In the genomic region with DNA sequence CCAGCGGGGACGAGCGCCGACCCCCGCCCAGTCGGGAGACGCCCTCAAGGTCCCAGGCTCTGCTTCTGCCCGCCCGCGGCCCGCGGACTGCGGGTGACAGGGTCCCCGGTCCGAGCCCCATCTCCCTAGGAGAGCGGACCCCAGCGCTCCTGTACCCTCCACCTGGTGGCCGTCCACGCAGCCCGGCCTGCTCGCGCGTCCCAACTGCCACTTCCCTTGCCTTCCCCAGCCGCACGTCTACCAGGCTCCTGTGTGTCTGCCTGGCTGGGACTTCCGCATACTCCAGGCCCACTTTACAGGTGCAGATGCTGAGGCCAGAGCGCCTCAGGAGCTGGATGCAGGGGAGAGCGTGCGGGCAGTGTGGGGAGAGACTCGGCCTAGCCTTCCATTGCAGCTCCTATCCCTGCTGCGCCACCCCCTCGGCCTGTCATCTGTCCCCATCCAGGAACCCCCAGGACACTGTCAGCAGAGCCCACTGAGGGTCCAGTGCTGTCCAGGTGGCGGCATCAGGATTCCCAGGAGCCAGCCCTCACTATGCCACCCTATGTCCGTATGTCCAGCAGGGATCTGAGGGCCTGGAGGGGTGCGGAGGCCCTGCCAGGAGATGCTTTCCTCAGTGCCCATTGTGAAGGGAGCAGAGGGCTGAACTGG, we compare ENCODE assay signal across 8 cellular contexts. TPM values are rescaled to one million over a fixed set of nuclear protein-coding genes. Genes with fewer than 3 reads are reported as not detected.
DNase-seq lines count a peak whose midpoint lies in the region; ATAC-seq and TF ChIP-seq lines count a peak whose summit lies in the region.

No MANE protein-coding gene starts in this region.

- TF ChIP-seq CTCF in DND-41 (IDR thresholded peaks at IDR 0.05; ENCODE audit: borderline replicate concordance, extremely low read depth, low read length, poor library complexity, severe bottlenecking) (no peak), IMR-90 (conservative IDR thresholded peaks at IDR 0.05; ENCODE audit: low read depth, low read length) (no peak)

- H2AK5ac ChIP-seq in IMR-90 (ENCODE audit: low read depth, low read length) = no peak overlapping the region

- CTCF ChIA-PET in IMR-90 (lab: Yijun Ruan, JAX) = interaction anchor here (0.9 kb wide), 1 partner anchor 79 kb away, joined by 3 read pairs; no protein-coding TSS in a partner anchor

- H3K4me2 ChIP-seq in DND-41 (ENCODE audit: insufficient read depth, low read length) (peak overlapping the region; percentile 81), IMR-90 (ENCODE audit: low read depth, low read length) (peak overlapping the region; percentile 64)

- H3K4me1 ChIP-seq in DND-41 (ENCODE audit: insufficient read depth, low read length) (peaks cover 13% of the 10 kb centered on the region), IMR-90 (ENCODE audit: control insufficient read depth, insufficient read depth, low read length) (peaks cover 2% of the 10 kb centered on the region; the same call in 1 of the 2 replicates), mucosa of stomach (ENCODE audit: control insufficient read depth, insufficient read depth, low read length) (peaks cover 5% of the 10 kb centered on the region)

- DNase-seq in DND-41 (no peak), IMR-90 (no peak), KG1 (lab: John Stamatoyannopoulos, UW) (no peak), CD1c-positive myeloid dendritic cell (ENCODE audit: extremely low spot score) (no peak), NOMO-1 treated with DMSO at 0.1 percent for 48 hours (lab: John Stamatoyannopoulos, UW; ENCODE audit: unreplicated experiment) (no peak)
- no peak for DNase-seq in stimulated activated naive CD4-positive, alpha-beta T cell treated with Interleukin-2 at 50 U/mL for 16 hours (lab: John Stamatoyannopoulos, UW)

- H3K56ac ChIP-seq in IMR-90 (ENCODE audit: extremely low read depth, insufficient read depth, low read length) = no peak overlapping the region

- no peaks in the 10 kb centered on the region for H3K79me1 ChIP-seq in IMR-90 (ENCODE audit: low read depth in 1 of 2, low read length in 2 of 2)

- H3K4ac ChIP-seq in IMR-90 (ENCODE audit: low read depth, low read length) = peak overlapping the region; percentile 61

- H3K27me3 ChIP-seq in DND-41 (ENCODE audit: insufficient read depth, low read length, poor library complexity) (peaks cover 3% of the 10 kb centered on the region), IMR-90 (ENCODE audit: control insufficient read depth, insufficient read depth, low read length) (no peaks in the 10 kb centered on the region), mucosa of stomach (ENCODE audit: control insufficient read depth, insufficient read depth, low read length) (no peaks in the 10 kb centered on the region)

- no peak overlapping the region for H3K14ac ChIP-seq in IMR-90 (replicated peaks; ENCODE audit: low read depth, low read length)

- peak overlapping the region; percentile 41 for H4K5ac ChIP-seq in IMR-90 (ENCODE audit: low read depth, low read length)

- H3K4me1 Mint-ChIP-seq in dendritic cell treated with granulocyte-macrophage colony-stimulating factor and Interleukin-4, amounts not matched to agents 40 ng/mL and 50 ng/mL, for 4 days (ENCODE audit: low read depth) = peaks cover 10% of the 10 kb centered on the region

- peak overlapping the region; percentile 61; the same call in 1 of the 2 replicates for H4K91ac ChIP-seq in IMR-90 (ENCODE audit: insufficient read depth, low read depth, low read length)

- H2BK15ac ChIP-seq in IMR-90 (ENCODE audit: low read depth, low read length) = no peak overlapping the region

- H3K18ac ChIP-seq in IMR-90 (ENCODE audit: low read depth, low read length) = no peak overlapping the region

- peak overlapping the region; percentile 89 for H3K27ac Mint-ChIP-seq in dendritic cell treated with granulocyte-macrophage colony-stimulating factor and Interleukin-4, amounts not matched to agents 40 ng/mL and 50 ng/mL, for 4 days

- POLR2A ChIA-PET in IMR-90 (lab: Charles Lee; ENCODE audit: unreplicated experiment) = no interaction called here

- H3K9ac ChIP-seq in DND-41 (ENCODE audit: low read depth, low read length) (peak overlapping the region; percentile 61; the same call in 1 of the 2 replicates), IMR-90 (ENCODE audit: low read depth, low read length) (peak overlapping the region; percentile 31), mucosa of stomach (ENCODE audit: low read length) (peak overlapping the region; percentile 92)

- H4K8ac ChIP-seq in IMR-90 (ENCODE audit: low read depth in 2 of 2, low read length in 2 of 2) = peak overlapping the region; percentile 37 to 82; a peak in 3 of 4 replicates

- WGBS in IMR-90 (ENCODE audit: extremely low coverage in 2 of 2, insufficient read length in 1 of 2), 2 experiments = 9% methylated on average over 15 of the region's 35 CpGs; no CpG with 5 or more reads in 1 of the 2 experiments

- no peaks in the 10 kb centered on the region for H3K36me3 Mint-ChIP-seq in dendritic cell treated with granulocyte-macrophage colony-stimulating factor and Interleukin-4, amounts not matched to agents 40 ng/mL and 50 ng/mL, for 4 days (ENCODE audit: low read depth)

- in situ Hi-C loops in IMR-90 (cut with MboI; ENCODE audit: low sequenced_read_pairs) = loop anchor here (5.0 kb wide), 1 partner anchor 75 kb away; no protein-coding TSS in a partner anchor

- H3K36me3 ChIP-seq in DND-41 (ENCODE audit: insufficient read depth, low read length) (no peaks in the 10 kb centered on the region), IMR-90 (ENCODE audit: control insufficient read depth, insufficient read depth, low read length) (no peaks in the 10 kb centered on the region), mucosa of stomach (ENCODE audit: control insufficient read depth, insufficient read depth, low read length) (no peaks in the 10 kb centered on the region)

- no peaks in the 10 kb centered on the region for H3K79me2 ChIP-seq in DND-41 (ENCODE audit: insufficient read depth, low read length)

- H3K27ac ChIP-seq in DND-41 (ENCODE audit: low read length) = no peak overlapping the region
- no peak overlapping the region; the same call in 1 of the 2 replicates for H3K27ac ChIP-seq in IMR-90 (ENCODE audit: insufficient read depth, low read length)

- H3K23ac ChIP-seq in IMR-90 (ENCODE audit: low read depth, low read length) = no peak overlapping the region

- H2AFZ ChIP-seq in DND-41 (ENCODE audit: low read depth, low read length) = peak overlapping the region; percentile 76
- H2AFZ ChIP-seq in IMR-90 (replicated peaks; ENCODE audit: low read length, poor library complexity) = peak overlapping the region; percentile 99

- no peak overlapping the region for H2BK5ac ChIP-seq in IMR-90 (ENCODE audit: low read depth, low read length, poor library complexity, severe bottlenecking)

- peak overlapping the region; percentile 74 for H2AK9ac ChIP-seq in IMR-90 (replicated peaks; ENCODE audit: low read depth, low read length, poor library complexity)

- H4K20me1 ChIP-seq in DND-41 (ENCODE audit: insufficient read depth, low read length) = no peaks in the 10 kb centered on the region
- no peaks in the 10 kb centered on the region for H4K20me1 ChIP-seq in IMR-90 (ENCODE audit: insufficient read depth, low read length)

- TF ChIP-seq RAD21 in IMR-90 (IDR thresholded peaks at IDR 0.05; ENCODE audit: low read length) = no peak

- H2BK20ac ChIP-seq in IMR-90 (ENCODE audit: low read depth, low read length) = no peak overlapping the region

- H2BK120ac ChIP-seq in IMR-90 (ENCODE audit: low read depth, low read length) = no peak overlapping the region

- no peaks in the 10 kb centered on the region for H3K9me3 Mint-ChIP-seq in dendritic cell treated with granulocyte-macrophage colony-stimulating factor and Interleukin-4, amounts not matched to agents 40 ng/mL and 50 ng/mL, for 4 days

- H3K27me3 Mint-ChIP-seq in dendritic cell treated with granulocyte-macrophage colony-stimulating factor and Interleukin-4, amounts not matched to agents 40 ng/mL and 50 ng/mL, for 4 days = peaks cover 35% of the 10 kb centered on the region

- no TSS peak for BruUV-seq in IMR-90 (replicated peaks; lab: Mats Ljungman, UMichigan)

- peak overlapping the region; percentile 84 for H3K4me3 Mint-ChIP-seq in dendritic cell treated with granulocyte-macrophage colony-stimulating factor and Interleukin-4, amounts not matched to agents 40 ng/mL and 50 ng/mL, for 4 days

- ATAC-seq in DND-41 (ENCODE audit: insufficient read depth, low read depth) (no peak), IMR-90 (ENCODE audit: low read depth) (peak; percentile 28)

- dilution Hi-C loops in IMR-90 (cut with HindIII; ENCODE audit: low sequenced_read_pairs, unreplicated experiment) = no loop called here

- H3K4me3 ChIP-seq in DND-41 (ENCODE audit: low read depth in 1 of 2, low read length in 2 of 2) (peak overlapping the region in 1 of 2 experiments; percentile 58; a peak in 2 of 4 replicates), IMR-90 (ENCODE audit: insufficient read depth, low read depth, low read length) (peak overlapping the region; percentile 57), mucosa of stomach (ENCODE audit: low read length) (peak overlapping the region; percentile 46)

- TF ChIP-seq POLR2A in IMR-90 (IDR thresholded peaks at IDR 0.05; ENCODE audit: low read depth, low read length) = no peak

- H3K9me3 ChIP-seq in DND-41 (ENCODE audit: insufficient read depth, low read length, severe bottlenecking) (no peaks in the 10 kb centered on the region), IMR-90 (ENCODE audit: control insufficient read depth, insufficient read depth, low read length) (no peaks in the 10 kb centered on the region), mucosa of stomach (ENCODE audit: control insufficient read depth, low read length) (no peaks in the 10 kb centered on the region)

- no peaks in the 10 kb centered on the region for H3K9me1 ChIP-seq in IMR-90 (ENCODE audit: insufficient read depth, low read length)

- intact Hi-C loops in IMR-90 (cut with micrococcal nuclease) = no loop called here
- intact Hi-C loops in dendritic cell treated with granulocyte-macrophage colony-stimulating factor and Interleukin-4, amounts not matched to agents 40 ng/mL and 50 ng/mL, for 4 days (cut with micrococcal nuclease) = no loop called here

TF ChIP-seq in IMR-90, 13 proteins besides CTCF, POLR2A, EP300 and RAD21 (continues in another document):
- TF ChIP-seq, protein P1, sequence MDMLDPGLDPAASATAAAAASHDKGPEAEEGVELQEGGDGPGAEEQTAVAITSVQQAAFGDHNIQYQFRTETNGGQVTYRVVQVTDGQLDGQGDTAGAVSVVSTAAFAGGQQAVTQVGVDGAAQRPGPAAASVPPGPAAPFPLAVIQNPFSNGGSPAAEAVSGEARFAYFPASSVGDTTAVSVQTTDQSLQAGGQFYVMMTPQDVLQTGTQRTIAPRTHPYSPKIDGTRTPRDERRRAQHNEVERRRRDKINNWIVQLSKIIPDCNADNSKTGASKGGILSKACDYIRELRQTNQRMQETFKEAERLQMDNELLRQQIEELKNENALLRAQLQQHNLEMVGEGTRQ (IDR thresholded peaks at IDR 0.05; ENCODE audit: low read depth, low read length) = no peak
- no peak for TF ChIP-seq BHLHE40 (IDR thresholded peaks at IDR 0.05; ENCODE audit: low read depth, low read length)
- TF ChIP-seq SMC3 (IDR thresholded peaks at IDR 0.05; ENCODE audit: low read depth, low read length) = no peak
- TF ChIP-seq CEBPB (IDR thresholded peaks at IDR 0.05; ENCODE audit: low read depth, low read length) = no peak

RNA-seq across cellular contexts. Expression of a gene that starts 8.0 kb away (rescaled TPM):
- 3.9 and 5.3 TPM in 2 replicates for total RNA-seq in IMR-90 (2012; rRNA removed)
- polyA plus RNA-seq in IMR-90 (2012; rRNA removed) = 15.7 and 25.8 TPM in 2 replicates
- 10.3 and 41.0 TPM in 2 replicates for polyA plus RNA-seq in IMR-90 (2012; cell fraction: cytosol; rRNA removed)
- 48.7 and 143 TPM in 2 replicates for polyA plus RNA-seq in IMR-90 (2012; cell fraction: nucleus; rRNA removed; ENCODE audit: low replicate concordance)

Comparison
In these comparisons a context has a peak if more than half of its experiments do, and no peak if none do; other contexts are left out.
1. H3K9ac ChIP-seq: peak in every context shown above with its lines; median percentile 92 in mucosa of stomach; 61 in DND-41; 31 in IMR-90.